In the genomic region with DNA sequence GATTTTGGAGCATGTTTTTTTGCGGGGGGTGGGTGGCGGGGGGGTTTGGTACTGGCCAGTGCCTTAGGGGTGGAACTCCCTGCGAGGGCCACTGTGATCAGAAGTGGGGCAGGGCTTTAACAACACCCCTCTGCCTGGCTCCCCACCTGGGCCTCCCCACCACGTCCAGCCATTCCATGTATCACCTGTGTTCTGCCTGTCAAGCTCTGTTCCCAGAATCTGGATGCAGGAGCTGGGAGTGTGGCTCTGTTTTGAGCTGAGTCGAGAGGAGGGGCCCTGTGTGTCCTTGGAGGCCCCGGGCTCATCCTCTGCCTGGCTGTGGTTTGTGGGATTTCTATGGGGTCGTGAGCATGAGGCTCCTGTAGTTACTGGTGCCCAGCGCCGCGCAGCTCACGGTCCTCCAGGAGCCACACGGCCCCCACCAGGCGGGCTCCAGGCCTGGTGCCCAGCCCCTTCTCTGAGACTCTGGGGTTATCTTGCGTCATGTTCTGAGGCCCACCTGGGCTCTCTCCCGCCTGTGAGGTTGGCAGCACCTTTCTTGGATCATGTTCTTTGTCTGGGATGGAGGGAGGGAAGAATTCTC, we compare ENCODE assay signal across 15 cellular contexts. TPM values are rescaled to one million over a fixed set of nuclear protein-coding genes. Genes with fewer than 3 reads are reported as not detected.
DNase-seq lines count a peak whose midpoint lies in the region; ATAC-seq and TF ChIP-seq lines count a peak whose summit lies in the region.
"Had no signal": no experiment of that assay in that cellular context is flagged by ENCODE, and none has a peak within 500 bp of the region (broad histone marks: within the 10 kb centered on the region; RNA-seq: fewer than 3 reads in every experiment).

No MANE protein-coding gene starts in this region.

- peak overlapping the region in 3 of 4 donors; percentile 20 to 49 (median 41) for H3K27ac ChIP-seq in gastrocnemius medialis
- H3K27ac ChIP-seq: SJSA1 had no signal

- TF ChIP-seq CTCF in CD14-positive monocyte (IDR thresholded peaks at IDR 0.05) (no peak), GM13976 (IDR thresholded peaks at IDR 0.05; ENCODE audit: borderline replicate concordance, control extremely low read depth, extremely low read depth, insufficient read depth, missing control alignments) (no peak), gastrocnemius medialis (IDR thresholded peaks at IDR 0.05 in 4 of 5, conservative IDR thresholded peaks at IDR 0.05 in 1 of 5) (no peak)

- in situ Hi-C loops in GM13976 (cut with MboI; ENCODE audit: low sequenced_read_pairs, unreplicated experiment) = no loop called here
- in situ Hi-C loops in gastrocnemius medialis (cut with MboI; ENCODE audit: low sequenced_read_pairs in 4 of 4) = loop anchor here in 2 of 4 donors (25.0 kb wide), 1 partner anchor 155 kb away; no protein-coding TSS in a partner anchor

- H3K4me3 Mint-ChIP-seq in CD14-positive monocyte = no peak overlapping the region
- H3K4me3 Mint-ChIP-seq: CD4-positive, CD25-positive, alpha-beta regulatory T cell; GM23338 had no signal

- H3K27ac Mint-ChIP-seq in CD14-positive monocyte = peak overlapping the region in 2 of 7 donors; percentile 56 to 62
- H3K27ac Mint-ChIP-seq: CD4-positive, CD25-positive, alpha-beta regulatory T cell; GM23338 had no signal

- H3K27me3 ChIP-seq in gastrocnemius medialis = no peaks in the 10 kb centered on the region
- H3K27me3 ChIP-seq: SJSA1 had no signal

- intact Hi-C loops in CD14-positive monocyte (cut with micrococcal nuclease) = loop anchor here in 1 of 2 donors (10.0 kb wide), 1 partner anchor 172 kb away; no protein-coding TSS in a partner anchor
- intact Hi-C loops in gastrocnemius medialis (cut with DNase I; ENCODE audit: low total_unique reads) = no loop called here

- TF ChIP-seq POLR2A in gastrocnemius medialis (IDR thresholded peaks at IDR 0.05) = no peak

- no peaks in the 10 kb centered on the region for H3K4me1 Mint-ChIP-seq in CD14-positive monocyte
- H3K4me1 Mint-ChIP-seq: GM23338 had no signal

- peaks cover 9 to 83% of the 10 kb centered on the region in 2 donors for H3K36me3 ChIP-seq in gastrocnemius medialis

- H3K4me1 ChIP-seq in gastrocnemius medialis = no peaks in the 10 kb centered on the region
- H3K4me1 ChIP-seq: SJSA1 had no signal

- no peak for ATAC-seq in gastrocnemius medialis
- no peak for ATAC-seq in HG02852 (IDR thresholded peaks at IDR 0.05; ENCODE audit: unreplicated experiment)
- no peak for ATAC-seq in GM21367 (IDR thresholded peaks at IDR 0.05; ENCODE audit: unreplicated experiment)
- no peak for ATAC-seq in HG03097 (IDR thresholded peaks at IDR 0.05; ENCODE audit: low FRiP score, unreplicated experiment)
- ATAC-seq: GM23338 had no signal

- peaks cover 85 to 98% of the 10 kb centered on the region in 2 donors for H3K36me3 Mint-ChIP-seq in CD14-positive monocyte

- DNase-seq in CD14-positive monocyte (ENCODE audit: low spot score) (peak; percentile 17), GM13976 (ENCODE audit: low spot score) (peak; percentile 27), globus pallidus (ENCODE audit: low spot score) (peak; percentile 14), gastrocnemius medialis (no peak)
- DNase-seq: CD4-positive, CD25-positive, alpha-beta regulatory T cell; DMS53; NCI-H1092; NCI-H146; NCI-H2081; NCI-H82 had no signal

- H3K27me3 Mint-ChIP-seq in CD14-positive monocyte (ENCODE audit: low read depth in 3 of 3) = no peaks in the 10 kb centered on the region
- H3K27me3 Mint-ChIP-seq: CD4-positive, CD25-positive, alpha-beta regulatory T cell had no signal

- no peaks in the 10 kb centered on the region for H3K9me3 Mint-ChIP-seq in CD14-positive monocyte
- H3K9me3 Mint-ChIP-seq: GM23338 had no signal

- no peak overlapping the region for H3K4me3 ChIP-seq in gastrocnemius medialis
- H3K4me3 ChIP-seq: GM23338, SJSA1 had no signal

- H3K9me3 ChIP-seq in gastrocnemius medialis = no peaks in the 10 kb centered on the region
- H3K9me3 ChIP-seq: SJSA1 had no signal

RNA-seq across cellular contexts. Expression of gene PFKFB3, which starts 29.6 kb away (rescaled TPM):
- 10 to 100 TPM; 12.2 to 15.8 TPM for polyA plus RNA-seq in CD14-positive monocyte
- 1,000 to 10,000 TPM in 1 of 4 donors, 100 to 1,000 TPM in 3; 218 to 1,159 (median 337) TPM for total RNA-seq in gastrocnemius medialis

Comparison
In these comparisons a context has a peak if more than half of its experiments do, and no peak if none do; other contexts are left out.
1. DNase-seq: peak in CD14-positive monocyte (single experiment), GM13976 (single experiment) and globus pallidus (single experiment); none in gastrocnemius medialis (0 of 2).